14 cellular contexts compared by ENCODE assay signal in the genomic region with DNA sequence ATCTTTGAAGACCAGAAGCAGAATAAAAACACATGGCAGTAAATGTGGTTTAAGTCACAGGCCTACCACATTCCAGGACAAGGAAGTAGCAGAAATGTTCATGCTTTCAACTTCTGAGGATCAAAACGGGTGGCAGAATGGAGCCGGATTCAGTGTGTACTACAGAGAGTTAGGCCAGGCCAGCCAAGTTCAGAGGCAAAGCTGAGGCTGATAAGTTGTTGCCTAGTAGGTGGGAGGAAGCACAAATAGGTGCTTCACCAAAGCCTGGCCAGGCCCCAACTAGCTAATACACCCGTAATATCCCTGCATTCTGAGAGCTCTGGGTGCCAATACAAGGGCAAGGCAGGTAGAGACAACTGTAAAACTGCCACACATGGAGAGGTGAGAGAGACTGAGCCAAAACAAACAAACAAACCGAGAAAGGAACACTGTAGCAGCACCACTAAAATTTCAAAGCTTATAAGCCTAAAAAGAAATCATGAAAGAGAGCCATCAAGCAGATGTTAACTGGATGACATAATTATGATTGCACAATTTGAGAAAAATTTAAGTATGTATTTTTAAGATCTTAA.
DNase-seq lines count a peak whose midpoint lies in the region; ATAC-seq, FAIRE-seq and TF ChIP-seq lines count a peak whose summit lies in the region.
"Had no signal": no experiment of that assay in that cellular context is flagged by ENCODE, and none has a peak within 500 bp of the region (broad histone marks: within the 10 kb centered on the region; RNA-seq: fewer than 3 reads in every experiment).

No MANE protein-coding gene starts in this region.

- H3K4me2 ChIP-seq in A549 = peak overlapping the region; percentile 26; the same call in 1 of the 3 replicates
- H3K4me2 ChIP-seq: BLaER1 had no signal

- no peak for TF ChIP-seq CTCF in A549 (IDR thresholded peaks at IDR 0.05)

- CTCF ChIA-PET in A549 (lab: Yijun Ruan, JAX) = interaction anchor here (1.0 kb wide), 1 partner anchor 10 kb away, joined by 3 read pairs; no protein-coding TSS in a partner anchor

- H3K4me3 ChIP-seq in A549 = no peak overlapping the region
- no peak overlapping the region for H3K4me3 ChIP-seq in adipocyte (ENCODE audit: low read length)
- H3K4me3 ChIP-seq: BLaER1, Peyer's patch had no signal

- H3K9me3 ChIP-seq in A549 = peaks cover 5% of the 10 kb centered on the region; the same call in 1 of the 3 replicates
- H3K9me3 ChIP-seq in adipocyte (ENCODE audit: control insufficient read depth, low read length) = no peaks in the 10 kb centered on the region
- H3K9me3 ChIP-seq: BLaER1, Peyer's patch had no signal

- 63% methylated on average over 4 of the region's 4 CpGs for WGBS in A549 (ENCODE audit: missing lambda C conversion rate)

- ATAC-seq in A549 = no peak

- TF ChIP-seq POLR2A in A549 (IDR thresholded peaks at IDR 0.05; ENCODE audit: low read length) = no peak

- DNase-seq in A549 (ENCODE audit: low read depth in 1 of 2, low spot score in 1 of 2) = no peak
- DNase-seq in LoVo (ENCODE audit: low spot score) = peak; percentile 28
- DNase-seq in adipocyte (ENCODE audit: low read depth) = peak; percentile 52
- DNase-seq in CD1c-positive myeloid dendritic cell (ENCODE audit: extremely low spot score) = no peak
- no peak for DNase-seq in activated CD4-positive, alpha-beta T cell treated with anti-CD3 and anti-CD28 coated beads, Interleukin-2, amount 50 U/mL, for 48 hours
- no peak for DNase-seq in ureter (ENCODE audit: low spot score)
- DNase-seq in mesenteric fat pad (ENCODE audit: low spot score) = no peak
- DNase-seq: activated CD4-positive, alpha-beta T cell treated with anti-CD3 and anti-CD28 coated beads, Interleukin-2, amount 50 U/mL, for 4 hours; H7; Peyer's patch; stimulated activated CD8-positive, alpha-beta memory T cell treated with anti-CD3 and anti-CD28 coated beads, Interleukin-4, amount 100 ng/mL, for 48 hours had no signal

- H3K9ac ChIP-seq in adipocyte (ENCODE audit: low read length) = no peak overlapping the region
- H3K9ac ChIP-seq: BLaER1 had no signal

- no peak for TF ChIP-seq RAD21 in A549 (conservative IDR thresholded peaks at IDR 0.05 in 1 of 2, IDR thresholded peaks at IDR 0.05 in 1 of 2)

- no peaks in the 10 kb centered on the region for H3K36me3 ChIP-seq in adipocyte (ENCODE audit: control insufficient read depth, insufficient read depth, low read length, severe bottlenecking)
- H3K36me3 ChIP-seq: BLaER1, Peyer's patch had no signal

- peaks cover 11% of the 10 kb centered on the region for H3K4me1 ChIP-seq in A549
- H3K4me1 ChIP-seq in adipocyte (ENCODE audit: control insufficient read depth, insufficient read depth, low read length) = peaks cover 8% of the 10 kb centered on the region
- H3K4me1 ChIP-seq: BLaER1 had no signal

- no peaks in the 10 kb centered on the region for H3K27me3 ChIP-seq in adipocyte (replicated peaks; ENCODE audit: control insufficient read depth, insufficient read depth, low read length)
- H3K27me3 ChIP-seq: BLaER1, Peyer's patch had no signal

- POLR2A ChIA-PET in A549 (lab: Yijun Ruan, JAX) = no interaction called here

- no peak for TF ChIP-seq EP300 in A549 (IDR thresholded peaks at IDR 0.05)

- H3K27ac ChIP-seq in A549 = peak overlapping the region in 1 of 2 experiments; percentile 52; a peak in 3 of 6 replicates
- H3K27ac ChIP-seq: BLaER1, Peyer's patch had no signal

- FAIRE-seq in A549 (lab: Jason Lieb, UNC) (no peak), islet of Langerhans (lab: Jason Lieb, UNC) (peak; percentile 87)
- FAIRE-seq: GM18507 had no signal

TF ChIP-seq in A549, 52 proteins besides CTCF, POLR2A, EP300 and RAD21:
- TF ChIP-seq EHMT2 (IDR thresholded peaks at IDR 0.05; ENCODE audit: low read depth) = no peak
- no peak for TF ChIP-seq CBX2 (IDR thresholded peaks at IDR 0.05; ENCODE audit: borderline replicate concordance, low read depth)
TF ChIP-seq in A549: peak in this region for 0.

Comparison
In these comparisons a context has a peak if more than half of its experiments do, and no peak if none do; other contexts are left out.
1. DNase-seq: peak in LoVo (single experiment) and adipocyte (single experiment); none in A549 (0 of 2), CD1c-positive myeloid dendritic cell (single experiment), activated CD4-positive, alpha-beta T cell treated with anti-CD3 and anti-CD28 coated beads, Interleukin-2, amount 50 U/mL, for 48 hours (0 of 2), ureter (single experiment) and mesenteric fat pad (single experiment).